1 cellular context compared by ENCODE assay signal in the genomic region with DNA sequence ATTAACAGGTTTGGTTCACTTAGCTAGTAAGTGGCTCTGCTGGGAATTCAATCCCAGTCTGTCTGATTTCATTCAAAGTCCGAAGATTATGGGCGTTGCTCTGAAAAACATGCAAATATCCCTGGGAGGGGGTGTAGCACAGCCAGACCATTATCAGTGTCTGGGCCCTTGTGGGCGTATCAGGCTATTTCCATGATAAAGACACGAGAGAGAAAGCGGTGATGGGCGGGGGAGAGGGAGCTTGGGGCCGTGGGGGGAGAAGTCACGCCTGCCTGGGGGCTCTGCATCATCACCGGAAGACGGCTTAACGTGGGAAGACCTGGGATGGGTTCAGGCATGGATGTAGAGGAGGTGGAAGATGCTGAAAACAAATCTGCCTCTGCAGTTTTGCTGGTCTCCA.
TF ChIP-seq lines count a peak whose summit lies in the region.

No MANE protein-coding gene starts in this region.

TF ChIP-seq in IMR-90, 13 proteins besides CTCF, POLR2A, EP300 and RAD21 (continued from another document):
- TF ChIP-seq, protein P1, sequence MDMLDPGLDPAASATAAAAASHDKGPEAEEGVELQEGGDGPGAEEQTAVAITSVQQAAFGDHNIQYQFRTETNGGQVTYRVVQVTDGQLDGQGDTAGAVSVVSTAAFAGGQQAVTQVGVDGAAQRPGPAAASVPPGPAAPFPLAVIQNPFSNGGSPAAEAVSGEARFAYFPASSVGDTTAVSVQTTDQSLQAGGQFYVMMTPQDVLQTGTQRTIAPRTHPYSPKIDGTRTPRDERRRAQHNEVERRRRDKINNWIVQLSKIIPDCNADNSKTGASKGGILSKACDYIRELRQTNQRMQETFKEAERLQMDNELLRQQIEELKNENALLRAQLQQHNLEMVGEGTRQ (IDR thresholded peaks at IDR 0.05; ENCODE audit: low read depth, low read length): no peak
- no peak; the same call in 1 of the 2 replicates for TF ChIP-seq BHLHE40 (IDR thresholded peaks at IDR 0.05; ENCODE audit: low read depth, low read length)
- no peak for TF ChIP-seq SMC3 (IDR thresholded peaks at IDR 0.05; ENCODE audit: low read depth, low read length)
- no peak for TF ChIP-seq NFE2L2 (IDR thresholded peaks at IDR 0.05; ENCODE audit: low read depth, low read length)
- no peak for TF ChIP-seq CHD1 (IDR thresholded peaks at IDR 0.05; ENCODE audit: low read depth, low read length)
TF ChIP-seq in IMR-90: peak in this region for 0.
